ENCODE assay signal across 23 cellular contexts in the genomic region with DNA sequence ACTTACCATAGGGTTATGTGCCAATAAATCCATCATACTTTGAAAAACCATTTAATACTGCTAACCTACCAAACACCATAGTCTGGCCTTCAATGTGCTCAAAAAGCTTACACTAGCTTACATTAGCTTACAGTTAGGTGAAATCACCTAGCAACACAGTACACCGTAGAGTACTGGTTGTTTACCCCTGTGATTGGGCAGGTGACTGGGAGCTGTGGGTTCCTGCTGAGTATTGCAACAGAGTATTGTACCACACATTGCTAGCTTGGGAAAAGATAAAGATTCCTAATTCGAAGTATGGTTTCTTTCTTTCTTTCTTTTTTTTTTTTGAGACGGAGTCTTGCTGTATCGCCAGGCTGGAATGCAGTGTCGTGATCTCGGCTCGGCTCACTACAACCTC. TPM values are rescaled to one million over a fixed set of nuclear protein-coding genes. Genes with fewer than 3 reads are reported as not detected.
DNase-seq lines count a peak whose midpoint lies in the region; FAIRE-seq and TF ChIP-seq lines count a peak whose summit lies in the region.
"Had no signal": no experiment of that assay in that cellular context is flagged by ENCODE, and none has a peak within 500 bp of the region (broad histone marks: within the 10 kb centered on the region; RNA-seq: fewer than 3 reads in every experiment).

No MANE protein-coding gene starts in this region.

- H3K27ac Mint-ChIP-seq in MCF 10A (ENCODE audit: low read depth, unreplicated experiment) (no peak overlapping the region), astrocyte (ENCODE audit: unreplicated experiment) (peak overlapping the region; percentile 81)

- no peak overlapping the region for H3K18ac ChIP-seq in mesendoderm (ENCODE audit: low read length)

- H3K23ac ChIP-seq in mesendoderm (ENCODE audit: low read length), result no peak overlapping the region

- H3K9me3 ChIP-seq in mammary epithelial cell (replicated peaks; ENCODE audit: insufficient read depth, low read length), result no peaks in the 10 kb centered on the region
- H3K9me3 ChIP-seq in astrocyte (ENCODE audit: insufficient read depth, low read depth, low read length), result no peaks in the 10 kb centered on the region
- H3K9me3 ChIP-seq: SK-N-SH had no signal

- intact Hi-C loops in MCF 10A (cut with micrococcal nuclease) (loop anchor here (10.0 kb wide), 1 partner anchor 346 kb away; a partner anchor contains a TSS), mammary epithelial cell (cut with micrococcal nuclease) (loop anchor here (1.0 to 10.0 kb wide), 2 partner anchors 11 to 346 kb away; a partner anchor contains a TSS)

- H3K4ac ChIP-seq in mesendoderm (ENCODE audit: low read depth, low read length), result no peak overlapping the region

- DNase-seq in MCF 10A (ENCODE audit: unreplicated experiment) (peak; percentile 17), mammary epithelial cell (no peak), astrocyte (ENCODE audit: low read depth) (no peak), iris pigment epithelial cell (ENCODE audit: low read depth) (peak; percentile 63), LoVo (ENCODE audit: low spot score) (no peak), mesendoderm (no peak)
- no peak for DNase-seq in stimulated activated CD4-positive, alpha-beta T cell treated with anti-CD3 and anti-CD28 coated beads, Interleukin-4, amount 100 ng/mL, for 24 hours
- DNase-seq: AML-193, COR-L47, DMS 273 treated with DMSO at 0.1 percent for 48 hours, EL, NCI-H1417, NCI-H187, NCI-H2107, NCI-H510A treated with DMSO at 0.1 percent for 48 hours, SHP77 treated with DMSO at 0.1 percent for 48 hours, SK-N-SH had no signal

- no peak overlapping the region for H2AK5ac ChIP-seq in mesendoderm (ENCODE audit: low read length)

- H3K4me1 Mint-ChIP-seq in MCF 10A (ENCODE audit: insufficient read depth, unreplicated experiment), result peaks cover 6% of the 10 kb centered on the region
- peaks cover 19% of the 10 kb centered on the region for H3K4me1 Mint-ChIP-seq in astrocyte (ENCODE audit: low read depth, unreplicated experiment)

- H3K4me3 ChIP-seq in mammary epithelial cell (replicated peaks in 1 of 3; ENCODE audit: insufficient read depth in 1 of 3, low read depth in 2 of 3, low read length in 3 of 3), result no peak overlapping the region
- no peak overlapping the region for H3K4me3 ChIP-seq in KMS-11 (IDR thresholded peaks at IDR 0.05; ENCODE audit: insufficient read depth, low read depth, low read length)
- H3K4me3 ChIP-seq in astrocyte (ENCODE audit: insufficient read depth, low read depth, low read length), result no peak overlapping the region
- no peak overlapping the region for H3K4me3 ChIP-seq in mesendoderm (ENCODE audit: low read length)
- H3K4me3 ChIP-seq: K562 had no signal

- H3K4me3 Mint-ChIP-seq in MCF 10A (ENCODE audit: unreplicated experiment) (no peak overlapping the region), astrocyte (ENCODE audit: unreplicated experiment) (peak overlapping the region; percentile 50)

- H3K79me2 ChIP-seq in mammary epithelial cell (ENCODE audit: insufficient read depth, low read length), result peaks cover 19% of the 10 kb centered on the region
- peaks cover 63% of the 10 kb centered on the region for H3K79me2 ChIP-seq in KMS-11 (ENCODE audit: insufficient read depth, low read depth)
- peaks cover 37% of the 10 kb centered on the region for H3K79me2 ChIP-seq in astrocyte (ENCODE audit: insufficient read depth, low read length)
- H3K79me2 ChIP-seq in mesendoderm (ENCODE audit: control insufficient read depth, insufficient read depth, low read length), result peaks cover 7% of the 10 kb centered on the region

- CTCF ChIA-PET in MCF 10A (lab: Yijun Ruan, JAX) (interaction anchor here (0.6 to 0.8 kb wide), 4 partner anchors 18 to 73 kb away, joined by 3 read pairs; no protein-coding TSS in a partner anchor), mammary epithelial cell (lab: Charles Lee; ENCODE audit: low non-redundant PET) (no interaction called here)

- H3K27ac ChIP-seq in mammary epithelial cell (ENCODE audit: insufficient read depth, low read depth, low read length), result no peak overlapping the region
- H3K27ac ChIP-seq in KMS-11, result peak overlapping the region; percentile 69
- H3K27ac ChIP-seq in astrocyte (ENCODE audit: low read depth, low read length), result no peak overlapping the region
- no peak overlapping the region for H3K27ac ChIP-seq in mesendoderm (ENCODE audit: low read depth, low read length)
- H3K27ac ChIP-seq: C4-2B had no signal

- dilution Hi-C loops in mammary epithelial cell (cut with HindIII; ENCODE audit: low sequenced_read_pairs), result loop anchor here (5.0 kb wide), 1 partner anchor 33 kb away; no protein-coding TSS in a partner anchor

- BruUV-seq in MCF 10A (replicated peaks; lab: Mats Ljungman, UMichigan), result no TSS peak
- BruUV-seq in mammary epithelial cell (replicated peaks; lab: Mats Ljungman, UMichigan), result no TSS peak

- H3K4me2 ChIP-seq in mammary epithelial cell (ENCODE audit: insufficient read depth, low read depth, low read length) (no peak overlapping the region), KMS-11 (peak overlapping the region; percentile 50), astrocyte (ENCODE audit: low read length) (peak overlapping the region; percentile 1), mesendoderm (ENCODE audit: low read length) (no peak overlapping the region)
- H3K4me2 ChIP-seq: SK-N-SH had no signal

- no peak overlapping the region for H4K8ac ChIP-seq in mesendoderm (ENCODE audit: low read depth, low read length)

- no peak for TF ChIP-seq CTCF in MCF 10A (IDR thresholded peaks at IDR 0.05; ENCODE audit: unreplicated experiment)
- TF ChIP-seq CTCF in mammary epithelial cell (conservative IDR thresholded peaks at IDR 0.05 in 1 of 2, IDR thresholded peaks at IDR 0.05 in 1 of 2; ENCODE audit: extremely low read depth in 1 of 2, insufficient read depth in 1 of 2, low read depth in 1 of 2, low read length in 2 of 2), result no peak
- TF ChIP-seq CTCF in KMS-11 (conservative IDR thresholded peaks at IDR 0.05; ENCODE audit: low read depth, low read length), result no peak
- TF ChIP-seq CTCF in astrocyte (IDR thresholded peaks at IDR 0.05; ENCODE audit: insufficient read depth, low read depth, low read length), result no peak

- H3K27me3 ChIP-seq in mammary epithelial cell (ENCODE audit: insufficient read depth, low read length) (no peaks in the 10 kb centered on the region), KMS-11 (ENCODE audit: insufficient read depth, low read depth) (no peaks in the 10 kb centered on the region), astrocyte (ENCODE audit: insufficient read depth, low read length) (no peaks in the 10 kb centered on the region), mesendoderm (ENCODE audit: insufficient read depth, low read length, poor library complexity) (no peaks in the 10 kb centered on the region)

- no peaks in the 10 kb centered on the region for H3K9me3 Mint-ChIP-seq in MCF 10A (ENCODE audit: unreplicated experiment)
- no peaks in the 10 kb centered on the region for H3K9me3 Mint-ChIP-seq in astrocyte (ENCODE audit: unreplicated experiment)

- FAIRE-seq in astrocyte (lab: Jason Lieb, UNC), result no peak
- FAIRE-seq: GM12891, GM18507, H1, K562 had no signal

- 90% methylated on average over 3 of the region's 7 CpGs for WGBS in mammary epithelial cell (ENCODE audit: low coverage, missing lambda C conversion rate)
- WGBS in mesendoderm (ENCODE audit: extremely low coverage, insufficient coverage, low lambda C conversion rate), result no CpG with 5 or more reads among the region's 7 CpGs

- in situ Hi-C loops in mammary epithelial cell (cut with MboI; ENCODE audit: low sequenced_read_pairs in 2 of 2), result loop anchor here in 1 of 2 donors (10.0 kb wide), 1 partner anchor 46 kb away; a partner anchor contains a TSS

- H2BK15ac ChIP-seq in mesendoderm (replicated peaks; ENCODE audit: low read depth), result no peak overlapping the region

- no peak overlapping the region for H3K56ac ChIP-seq in mesendoderm (ENCODE audit: low read length)

- peaks cover 95% of the 10 kb centered on the region for H3K36me3 Mint-ChIP-seq in MCF 10A (ENCODE audit: insufficient read depth, unreplicated experiment)
- peaks cover 25% of the 10 kb centered on the region for H3K36me3 Mint-ChIP-seq in astrocyte (ENCODE audit: low read depth, unreplicated experiment)

- H2AFZ ChIP-seq in mammary epithelial cell (ENCODE audit: low read depth, low read length), result no peak overlapping the region
- H2AFZ ChIP-seq in KMS-11 (ENCODE audit: low read depth), result no peak overlapping the region
- no peak overlapping the region for H2AFZ ChIP-seq in astrocyte (ENCODE audit: low read depth, low read length)

- H3K9ac ChIP-seq in mammary epithelial cell (ENCODE audit: insufficient read depth, low read length) (no peak overlapping the region), KMS-11 (no peak overlapping the region; the same call in 1 of the 2 replicates), astrocyte (ENCODE audit: low read length) (no peak overlapping the region), mesendoderm (ENCODE audit: low read length) (no peak overlapping the region)
- H3K9ac ChIP-seq: SK-N-SH had no signal

- H3K4me1 ChIP-seq in mammary epithelial cell (ENCODE audit: insufficient read depth, low read length) (peaks cover 11% of the 10 kb centered on the region), KMS-11 (ENCODE audit: low read depth, poor library complexity, severe bottlenecking) (peaks cover 87% of the 10 kb centered on the region), astrocyte (ENCODE audit: insufficient read depth, low read length) (peaks cover 6% of the 10 kb centered on the region), mesendoderm (ENCODE audit: control insufficient read depth, low read depth, low read length) (peaks cover 3% of the 10 kb centered on the region)

- POLR2A ChIA-PET in MCF 10A (lab: Yijun Ruan, JAX), result interaction anchor here (0.5 to 1.3 kb wide), 5 partner anchors 8 to 170 kb away, joined by 3 to 4 read pairs (median 3); no protein-coding TSS in a partner anchor

- H3K79me1 ChIP-seq in mesendoderm (ENCODE audit: low read length), result peaks cover 11% of the 10 kb centered on the region

- H3K27me3 Mint-ChIP-seq in MCF 10A (ENCODE audit: insufficient read depth, unreplicated experiment) (no peaks in the 10 kb centered on the region), astrocyte (ENCODE audit: low read depth, unreplicated experiment) (no peaks in the 10 kb centered on the region)

- H4K20me1 ChIP-seq in mammary epithelial cell (ENCODE audit: insufficient read depth, low read length) (no peaks in the 10 kb centered on the region), KMS-11 (ENCODE audit: insufficient read depth) (no peaks in the 10 kb centered on the region), astrocyte (ENCODE audit: insufficient read depth, low read length) (peaks cover 8% of the 10 kb centered on the region)

- peaks cover 28% of the 10 kb centered on the region for H3K36me3 ChIP-seq in mammary epithelial cell (ENCODE audit: insufficient read depth, low read length)
- H3K36me3 ChIP-seq in KMS-11 (ENCODE audit: insufficient read depth), result peaks cover 35% of the 10 kb centered on the region; the same call in 1 of the 2 replicates
- peaks cover 33% of the 10 kb centered on the region for H3K36me3 ChIP-seq in astrocyte (ENCODE audit: insufficient read depth, low read length)
- H3K36me3 ChIP-seq in mesendoderm (ENCODE audit: control insufficient read depth, insufficient read depth, low read length), result peaks cover 6% of the 10 kb centered on the region

- H2BK5ac ChIP-seq in mesendoderm (ENCODE audit: low read length), result no peak overlapping the region

- no peak overlapping the region for H4K5ac ChIP-seq in mesendoderm (ENCODE audit: low read length)

- H2BK120ac ChIP-seq in mesendoderm (ENCODE audit: low read depth, low read length), result no peak overlapping the region

RNA-seq across cellular contexts. Expression of a gene that starts 5.6 kb away (rescaled TPM):
- total RNA-seq in MCF 10A (2022), result 328 and 381 TPM in 2 replicates
- 100 to 1,000 TPM in 1 of 2 donors, 10 to 100 TPM in 1; 47.2 to 140 TPM for total RNA-seq in mammary epithelial cell
- polyA plus RNA-seq in mammary epithelial cell, result 253 TPM
- polyA minus RNA-seq in mammary epithelial cell, result 356 TPM
- total RNA-seq in astrocyte, result 224 and 237 TPM in 2 replicates
- polyA plus RNA-seq in mesendoderm (2013, experiment 1 of 2), result 458 TPM
- 455 TPM for polyA plus RNA-seq in mesendoderm (2013, experiment 2 of 2)

RNA-seq across cellular contexts. Expression of a gene that starts 44.1 kb away (rescaled TPM):
- 39.6 and 40.8 TPM in 2 replicates for total RNA-seq in MCF 10A (2022)
- 10 to 100 TPM; 11.2 to 26.5 TPM for total RNA-seq in mammary epithelial cell
- polyA plus RNA-seq in mammary epithelial cell, result 16.4 TPM
- polyA minus RNA-seq in mammary epithelial cell, result 68.1 TPM
- 35.1 and 38.3 TPM in 2 replicates for total RNA-seq in astrocyte
- 12.6 TPM for polyA plus RNA-seq in mesendoderm (2013, experiment 1 of 2)
- 12.0 TPM for polyA plus RNA-seq in mesendoderm (2013, experiment 2 of 2)

RNA-seq across cellular contexts. Expression of a gene that starts 56.9 kb away (rescaled TPM):
- total RNA-seq in MCF 10A (2022) (49.4 and 74.6 TPM in 2 replicates), mammary epithelial cell (100 to 1,000 TPM in 1 of 2 donors, 10 to 100 TPM in 1; 61.1 to 127 TPM), astrocyte (85.2 and 102 TPM in 2 replicates)
- 48.3 TPM for polyA plus RNA-seq in mammary epithelial cell
- polyA minus RNA-seq in mammary epithelial cell, result 8.5 TPM
- polyA plus RNA-seq in mesendoderm (2013, experiment 1 of 2), result 8.5 TPM
- polyA plus RNA-seq in mesendoderm (2013, experiment 2 of 2), result 8.9 TPM

Comparison
In these comparisons a context has a peak if more than half of its experiments do, and no peak if none do; other contexts are left out.
1. DNase-seq: peak in MCF 10A (single experiment) and iris pigment epithelial cell (single experiment); none in mammary epithelial cell (single experiment), astrocyte (single experiment), stimulated activated CD4-positive, alpha-beta T cell treated with anti-CD3 and anti-CD28 coated beads, Interleukin-4, amount 100 ng/mL, for 24 hours (single experiment), LoVo (single experiment) and mesendoderm (single experiment).
2. H3K4me2 ChIP-seq: peak in KMS-11 (single experiment) and astrocyte (single experiment); none in mammary epithelial cell (single experiment) and mesendoderm (single experiment).